29 cellular contexts compared by ENCODE assay signal in genomic region chr4:19566041-19566440, GRCh38.
"Had no signal": no experiment of that assay in that cellular context is flagged by ENCODE, and none has a peak within 500 bp of the region (broad histone marks: within the 10 kb centered on the region; RNA-seq: fewer than 3 reads in every experiment).

No MANE protein-coding gene starts in this region.

- DNase-seq: activated B cell treated with CpG ODN at 0.5 μM for 24 hours; activated CD4-positive, alpha-beta memory T cell treated with anti-CD3 and anti-CD28 coated beads for 36 hours; activated CD4-positive, alpha-beta T cell treated with anti-CD3 and anti-CD28 coated beads for 4 hours; activated CD4-positive, alpha-beta T cell treated with anti-CD3 and anti-CD28 coated beads, Interleukin-2, amount 10 ng/mL, durations not matched to agents 24 days and 14 days; activated CD4-positive, alpha-beta T cell treated with anti-CD3 and anti-CD28 coated beads, Interleukin-2, amount 50 U/mL, for 1 hour; activated CD4-positive, alpha-beta T cell treated with anti-CD3 and anti-CD28 coated beads, Interleukin-2, amount 50 U/mL, for 4 hours; activated CD4-positive, CD25-positive, alpha-beta regulatory T cell treated with anti-CD3 and anti-CD28 coated beads, Interleukin-2, amount 50 U/mL, for 72 hours; activated CD8-positive, alpha-beta memory T cell treated with anti-CD3 and anti-CD28 coated beads, Interleukin-2, amount 50 U/mL, for 4 hours; activated CD8-positive, alpha-beta T cell treated with anti-CD3 and anti-CD28 coated beads for 36 hours; activated effector memory CD4-positive, alpha-beta T cell treated with anti-CD3 and anti-CD28 coated beads, Interleukin-2, amount 50 U/mL, for 16 hours; activated gamma-delta T cell treated with Interleukin-2 at 50 U/mL for 16 hours; activated naive CD4-positive, alpha-beta T cell; activated naive CD4-positive, alpha-beta T cell treated with anti-CD3 and anti-CD28 coated beads for 36 hours; activated naive CD4-positive, alpha-beta T cell treated with anti-CD3 and anti-CD28 coated beads, Interleukin-2, amount 50 U/mL, for 16 hours; activated naive CD8-positive, alpha-beta T cell treated with anti-CD3 and anti-CD28 coated beads for 36 hours; activated T-cell treated with anti-CD3 and anti-CD28 coated beads for 4 hours; activated T-cell treated with anti-CD3 and anti-CD28 coated beads, Interleukin-2, amount 50 U/mL, for 1 hour; activated T-cell treated with anti-CD3 and anti-CD28 coated beads, Interleukin-2, amount 50 U/mL, for 4 hours; activated T-cell treated with anti-CD3 and anti-CD28 coated beads, Interleukin-2, amount 50 U/mL, for 72 hours; adrenal gland; amygdala; anterior cingulate cortex; caudate nucleus; cerebellar nuclear complex; T-helper 1 cell; T-helper 2 cell; T-helper 9 cell had no signal

- ATAC-seq: activated CD8-positive, alpha-beta T cell treated with anti-CD3 and anti-CD28 coated beads for 36 hours; activated naive CD4-positive, alpha-beta T cell treated with anti-CD3 and anti-CD28 coated beads, Interleukin-2, amount 50 U/mL, for 72 hours; activated T-cell treated with anti-CD3 and anti-CD28 coated beads, Interleukin-2, amount 50 U/mL, for 4 hours; activated T-cell treated with anti-CD3 and anti-CD28 coated beads, Interleukin-2, amount 50 U/mL, for 72 hours; activated T-helper 17 cell treated with anti-CD3 and anti-CD28 coated beads, Interleukin-2, amount 50 U/mL, for 72 hours had no signal
